Comparison of ENCODE assay signal across 9 cellular contexts in genomic region chr21:30839304-30839703, GRCh38. TPM values are rescaled to one million over a fixed set of nuclear protein-coding genes. Genes with fewer than 3 reads are reported as not detected.
DNase-seq lines count a peak whose midpoint lies in the region; ATAC-seq, FAIRE-seq and TF ChIP-seq lines count a peak whose summit lies in the region.
"Had no signal": no experiment of that assay in that cellular context is flagged by ENCODE, and none has a peak within 500 bp of the region (broad histone marks: within the 10 kb centered on the region; RNA-seq: fewer than 3 reads in every experiment).

No MANE protein-coding gene starts in this region.

- BruUV-seq in OCI-LY7 (replicated peaks; lab: Mats Ljungman, UMichigan) (no TSS peak), K562 (replicated peaks; lab: Mats Ljungman, UMichigan) (no TSS peak)

- no peaks in the 10 kb centered on the region for H3K9me1 ChIP-seq in K562 (ENCODE audit: control insufficient read depth, insufficient read depth, low read length)

- H3K27me3 ChIP-seq in K562 (ENCODE audit: control insufficient read depth in 2 of 2, insufficient read depth in 2 of 2, low read length in 2 of 2), result no peaks in the 10 kb centered on the region
- H3K27me3 ChIP-seq in small intestine (ENCODE audit: control insufficient read depth in 2 of 2, insufficient read depth in 2 of 2, low read length in 2 of 2), result no peaks in the 10 kb centered on the region

- TF ChIP-seq POLR2A in K562 (conservative IDR thresholded peaks at IDR 0.05), result no peak

- POLR2A ChIA-PET in OCI-LY7 (lab: Charles Lee), result no interaction called here
- POLR2A ChIA-PET in K562 (lab: Yijun Ruan, JAX), result no interaction called here

- no peak for FAIRE-seq in K562 (lab: Jason Lieb, UNC)
- no peak for FAIRE-seq in small intestine (lab: Jason Lieb, UNC)

- no peak overlapping the region for H3K27ac ChIP-seq in OCI-LY7 (ENCODE audit: low read depth, low read length, poor library complexity, severe bottlenecking)
- no peak overlapping the region for H3K27ac ChIP-seq in K562 (ENCODE audit: extremely low read depth, low read depth, low read length)
- no peak overlapping the region for H3K27ac ChIP-seq in small intestine (ENCODE audit: low read depth in 1 of 2, low read length in 1 of 2)

- TF ChIP-seq CTCF in OCI-LY7 (conservative IDR thresholded peaks at IDR 0.05; ENCODE audit: low read length) (peak; percentile 52), K562 (IDR thresholded peaks at IDR 0.05 in 2 of 3, conservative IDR thresholded peaks at IDR 0.05 in 1 of 3; ENCODE audit: insufficient read depth in 2 of 3, low read depth in 1 of 3, low read length in 3 of 3) (0 out of 6 replicates have a peak, but pooled peaks have one; percentile 2 to 27 (median 16))

- intact Hi-C loops in OCI-LY7 (cut with micrococcal nuclease; ENCODE audit: unreplicated experiment), result no loop called here
- intact Hi-C loops in K562 (cut with micrococcal nuclease), result loop anchor here (10.0 kb wide), 1 partner anchor 765 kb away; no protein-coding TSS in a partner anchor

- no peaks in the 10 kb centered on the region for H3K9me2 ChIP-seq in OCI-LY7 (ENCODE audit: insufficient read depth, low read length)

- no peak for TF ChIP-seq EP300 in K562 (IDR thresholded peaks at IDR 0.05; ENCODE audit: low read length)

- WGBS in K562 (ENCODE audit: insufficient coverage, low coverage, missing lambda C conversion rate), result 1% methylated on average over 5 of the region's 5 CpGs
- 18 to 30% (median 25%) methylated on average over 5 of the region's 5 CpGs for WGBS in small intestine, 3 donors

- no peak for TF ChIP-seq RAD21 in K562 (CRISPR knock-in tag; conservative IDR thresholded peaks at IDR 0.05 in 1 of 2, IDR thresholded peaks at IDR 0.05 in 1 of 2)

- ATAC-seq in K562, result no peak
- ATAC-seq in HG02840 (IDR thresholded peaks at IDR 0.05; ENCODE audit: low FRiP score, unreplicated experiment), result no peak
- no peak for ATAC-seq in HG03039 (IDR thresholded peaks at IDR 0.05; ENCODE audit: unreplicated experiment)
- no peak for ATAC-seq in HG03342 (IDR thresholded peaks at IDR 0.05; ENCODE audit: unreplicated experiment)

- H3K79me2 ChIP-seq in OCI-LY7 (ENCODE audit: insufficient read depth, low read depth, low read length) (no peaks in the 10 kb centered on the region), K562 (ENCODE audit: control insufficient read depth, insufficient read depth, low read length) (no peaks in the 10 kb centered on the region)

- CTCF ChIA-PET in OCI-LY7 (lab: Charles Lee; ENCODE audit: unreplicated experiment), result interaction anchor here (0.6 kb wide), 1 partner anchor 199 kb away, joined by 4 read pairs; the partner anchor contains the start of gene KRTAP19-8
- CTCF ChIA-PET in K562 (lab: Yijun Ruan, JAX; ENCODE audit: low intra/inter-chr PET ratio), result no interaction called here

- H3K9ac ChIP-seq in K562 (ENCODE audit: insufficient read depth in 1 of 2, low read depth in 2 of 2, low read length in 2 of 2), result no peak overlapping the region

- in situ Hi-C loops in K562 (cut with MboI), result no loop called here

- no peaks in the 10 kb centered on the region for H3K9me3 ChIP-seq in OCI-LY7 (ENCODE audit: low read length)
- H3K9me3 ChIP-seq in K562 (replicated peaks; ENCODE audit: control insufficient read depth, insufficient read depth, low read depth, low read length), result no peaks in the 10 kb centered on the region
- H3K9me3 ChIP-seq in small intestine (ENCODE audit: control insufficient read depth, low read depth), result no peaks in the 10 kb centered on the region

- no peak overlapping the region for H3K4me2 ChIP-seq in OCI-LY7 (ENCODE audit: low read length)
- H3K4me2 ChIP-seq in K562 (ENCODE audit: insufficient read depth, low read length), result no peak overlapping the region

- H3K36me3 ChIP-seq in OCI-LY7 (ENCODE audit: insufficient read depth, low read length) (no peaks in the 10 kb centered on the region), K562 (ENCODE audit: control insufficient read depth, insufficient read depth, low read length) (no peaks in the 10 kb centered on the region), small intestine (ENCODE audit: control insufficient read depth in 2 of 2, insufficient read depth in 2 of 2, low read length in 2 of 2) (no peaks in the 10 kb centered on the region)

- DNase-seq in NCI-H2107 (lab: John Stamatoyannopoulos, UW), result peak; percentile 4
- DNase-seq in NCI-H2107 treated with DMSO at 0.1 percent for 48 hours (lab: John Stamatoyannopoulos, UW; ENCODE audit: unreplicated experiment), result no peak
- DNase-seq in OCI-LY7 (ENCODE audit: low spot score), result peak; percentile 7
- DNase-seq in K562 (ENCODE audit: extremely low read depth in 1 of 4, low spot score in 3 of 4), result peak; percentile 15 to 23 (median 20)
- peak; percentile 10 for DNase-seq in small intestine

- no peaks in the 10 kb centered on the region for H3K4me1 ChIP-seq in OCI-LY7 (ENCODE audit: insufficient read depth, low read length, poor library complexity, severe bottlenecking)
- H3K4me1 ChIP-seq in K562 (replicated peaks in 1 of 2; ENCODE audit: control insufficient read depth in 2 of 2, insufficient read depth in 2 of 2, low read length in 2 of 2), result no peaks in the 10 kb centered on the region
- H3K4me1 ChIP-seq in small intestine (ENCODE audit: control insufficient read depth in 2 of 2, insufficient read depth in 1 of 2, low read depth in 1 of 2, low read length in 1 of 2), result no peaks in the 10 kb centered on the region

- H3K4me3 ChIP-seq in OCI-LY7 (ENCODE audit: low read depth, low read length, poor library complexity, severe bottlenecking) (no peak overlapping the region), K562 (no peak overlapping the region), small intestine (ENCODE audit: low read depth in 1 of 2, low read length in 2 of 2) (no peak overlapping the region)

- H2AFZ ChIP-seq in OCI-LY7 (ENCODE audit: low read length) (no peak overlapping the region), K562 (ENCODE audit: low read depth, low read length) (no peak overlapping the region)

- H4K20me1 ChIP-seq in OCI-LY7 (ENCODE audit: insufficient read depth, low read length) (no peaks in the 10 kb centered on the region), K562 (replicated peaks; ENCODE audit: control insufficient read depth, insufficient read depth, low read length) (no peaks in the 10 kb centered on the region)

RNA-seq across cellular contexts. Expression of gene KRTAP7-1, which starts 9.7 kb away (rescaled TPM):
- not detected in 2 replicates for total RNA-seq in OCI-LY7 (2014; rRNA removed; shearing (Covaris generic))
- total RNA-seq in OCI-LY7 (2022) (not detected in 2 replicates), K562 (2014; rRNA removed) (not detected in 2 replicates), K562 (2014; rRNA removed; fragmentation: Illumina TruSeq; extraction: Trizol) (not detected in 2 replicates), K562 (2015; rRNA removed; fragmentation: Illumina TruSeq; extraction: Trizol) (not detected in 2 replicates), K562 (2021) (not detected in 2 replicates)
- not detected in 2 replicates for total RNA-seq in K562 (2011; cell fraction: chromatin; rRNA removed; ENCODE audit: low replicate concordance)
- not detected in 2 replicates for total RNA-seq in K562 (2011; cell fraction: nucleolus; rRNA removed)
- not detected in 2 replicates for total RNA-seq in K562 (2011; cell fraction: nucleoplasm; rRNA removed)
- polyA plus RNA-seq in K562 (2011; rRNA removed) (not detected in 2 replicates), K562 (2014; fragmentation: Illumina TruSeq; extraction: Trizol) (not detected in 2 replicates), K562 (2014; fragmentation: Nextera tagmentation; extraction: Ambion mirVana) (not detected), K562 (2014; rRNA removed) (not detected in 2 replicates), small intestine (not detected)
- not detected in 2 replicates for polyA plus RNA-seq in K562 (2011; cell fraction: cytosol; rRNA removed)
- not detected in 2 replicates for polyA plus RNA-seq in K562 (2011; cell fraction: nucleus; rRNA removed)
- polyA plus RNA-seq in K562 (2012), result not detected in 2 replicates
- not detected in 2 replicates for polyA minus RNA-seq in K562 (2011; rRNA and poly(A)+ RNA removed)
- polyA minus RNA-seq in K562 (2011; cell fraction: cytosol; rRNA and poly(A)+ RNA removed), result not detected in 2 replicates
- not detected in 2 replicates for polyA minus RNA-seq in K562 (2011; cell fraction: nucleus; rRNA and poly(A)+ RNA removed)
- polyA plus RNA-seq: AG04450 had no signal

RNA-seq across cellular contexts. Expression of gene KRTAP8-1, which starts 26.2 kb away (rescaled TPM):
- total RNA-seq in OCI-LY7 (2014; rRNA removed; shearing (Covaris generic)), result not detected in 2 replicates
- not detected in 2 replicates for total RNA-seq in OCI-LY7 (2022)
- not detected in 2 replicates for total RNA-seq in K562 (2011; cell fraction: chromatin; rRNA removed; ENCODE audit: low replicate concordance)
- not detected in 2 replicates for total RNA-seq in K562 (2011; cell fraction: nucleolus; rRNA removed)
- total RNA-seq in K562 (2011; cell fraction: nucleoplasm; rRNA removed), result not detected in 2 replicates
- total RNA-seq in K562 (2014; rRNA removed), result not detected in 2 replicates
- total RNA-seq in K562 (2014; rRNA removed; fragmentation: Illumina TruSeq; extraction: Trizol), result not detected in 2 replicates
- total RNA-seq in K562 (2015; rRNA removed; fragmentation: Illumina TruSeq; extraction: Trizol), result not detected in 2 replicates
- total RNA-seq in K562 (2021), result not detected in 2 replicates
- not detected in 2 replicates for polyA plus RNA-seq in K562 (2011; rRNA removed)
- not detected in 2 replicates for polyA plus RNA-seq in K562 (2011; cell fraction: cytosol; rRNA removed)
- not detected in 2 replicates for polyA plus RNA-seq in K562 (2011; cell fraction: nucleus; rRNA removed)
- not detected in 2 replicates for polyA plus RNA-seq in K562 (2012)
- polyA plus RNA-seq in K562 (2014; fragmentation: Illumina TruSeq; extraction: Trizol), result not detected in 2 replicates
- not detected for polyA plus RNA-seq in K562 (2014; fragmentation: Nextera tagmentation; extraction: Ambion mirVana)
- not detected in 2 replicates for polyA plus RNA-seq in K562 (2014; rRNA removed)
- polyA minus RNA-seq in K562 (2011; rRNA and poly(A)+ RNA removed), result not detected in 2 replicates
- not detected in 2 replicates for polyA minus RNA-seq in K562 (2011; cell fraction: cytosol; rRNA and poly(A)+ RNA removed)
- polyA minus RNA-seq in K562 (2011; cell fraction: nucleus; rRNA and poly(A)+ RNA removed), result not detected in 2 replicates
- not detected for polyA plus RNA-seq in small intestine
- polyA plus RNA-seq: AG04450 had no signal

RNA-seq across cellular contexts. Expression of gene KRTAP11-1, which starts 42.1 kb away (rescaled TPM):
- total RNA-seq in OCI-LY7 (2014; rRNA removed; shearing (Covaris generic)), result not detected in 2 replicates
- total RNA-seq in OCI-LY7 (2022) (not detected in 2 replicates), K562 (2014; rRNA removed) (not detected in 2 replicates), K562 (2014; rRNA removed; fragmentation: Illumina TruSeq; extraction: Trizol) (not detected in 2 replicates), K562 (2015; rRNA removed; fragmentation: Illumina TruSeq; extraction: Trizol) (not detected in 2 replicates), K562 (2021) (not detected in 2 replicates)
- not detected in 2 replicates for total RNA-seq in K562 (2011; cell fraction: chromatin; rRNA removed; ENCODE audit: low replicate concordance)
- total RNA-seq in K562 (2011; cell fraction: nucleolus; rRNA removed), result not detected in 2 replicates
- not detected in 2 replicates for total RNA-seq in K562 (2011; cell fraction: nucleoplasm; rRNA removed)
- polyA plus RNA-seq in K562 (2011; rRNA removed) (not detected in 2 replicates), K562 (2014; fragmentation: Illumina TruSeq; extraction: Trizol) (not detected in 2 replicates), K562 (2014; fragmentation: Nextera tagmentation; extraction: Ambion mirVana) (not detected), K562 (2014; rRNA removed) (not detected in 2 replicates), small intestine (not detected)
- not detected in 2 replicates for polyA plus RNA-seq in K562 (2011; cell fraction: cytosol; rRNA removed)
- not detected in 2 replicates for polyA plus RNA-seq in K562 (2011; cell fraction: nucleus; rRNA removed)
- not detected in 2 replicates for polyA plus RNA-seq in K562 (2012)
- polyA minus RNA-seq in K562 (2011; rRNA and poly(A)+ RNA removed), result not detected in 2 replicates
- not detected in 2 replicates for polyA minus RNA-seq in K562 (2011; cell fraction: cytosol; rRNA and poly(A)+ RNA removed)
- polyA minus RNA-seq in K562 (2011; cell fraction: nucleus; rRNA and poly(A)+ RNA removed), result not detected in 2 replicates
- polyA plus RNA-seq: AG04450 had no signal
